21 cellular contexts compared by ENCODE assay signal in the genomic region with DNA sequence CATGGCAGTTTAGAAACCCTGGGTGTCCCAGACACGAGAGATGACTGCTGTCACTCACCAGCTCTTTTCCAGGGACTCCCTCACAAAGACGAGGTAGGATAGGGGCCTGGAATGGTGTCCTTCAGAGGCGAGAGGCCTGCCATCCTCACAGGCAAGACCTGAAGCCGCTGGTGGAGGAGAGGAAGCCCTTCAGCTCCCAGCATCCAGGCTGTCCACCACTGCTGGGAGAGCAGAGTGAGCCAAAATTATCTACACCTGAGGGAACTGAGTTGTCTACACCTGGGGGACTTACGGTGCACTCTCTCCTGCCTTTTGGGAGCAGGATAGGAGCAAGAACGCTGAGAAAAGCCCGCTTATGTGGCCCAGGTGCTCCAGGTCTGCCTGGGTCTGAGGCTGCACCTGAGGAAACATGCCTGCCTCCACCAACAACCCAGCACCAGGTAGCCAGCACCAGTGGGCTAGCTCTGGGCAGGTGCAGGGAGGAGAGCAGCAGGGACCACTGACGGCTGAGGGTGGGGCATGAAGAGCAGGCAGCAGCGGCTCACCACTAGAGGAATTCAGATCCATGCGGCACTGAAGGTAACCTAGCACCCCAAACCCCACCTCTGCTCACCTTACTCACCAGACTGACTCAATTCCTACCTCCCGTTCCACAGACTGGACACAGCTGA.
"Had no signal": no experiment of that assay in that cellular context is flagged by ENCODE, and none has a peak within 500 bp of the region (broad histone marks: within the 10 kb centered on the region; RNA-seq: fewer than 3 reads in every experiment).

No MANE protein-coding gene starts in this region.

- H3K4me1 ChIP-seq: ascending aorta, breast epithelium, heart left ventricle, prostate gland, stomach, testis, upper lobe of left lung had no signal

- H3K9me3 ChIP-seq: ascending aorta, breast epithelium, heart left ventricle, prostate gland, stomach, testis, upper lobe of left lung had no signal

- ATAC-seq: activated CD4-positive, CD25-positive, alpha-beta regulatory T cell treated with anti-CD3 and anti-CD28 coated beads, Interleukin-2, amount 50 U/mL, for 24 hours; effector memory CD8-positive, alpha-beta T cell; heart left ventricle; left ventricle myocardium superior; naive thymus-derived CD8-positive, alpha-beta T cell; right cardiac atrium had no signal

- H3K4me3 ChIP-seq: ascending aorta, breast epithelium, heart left ventricle, prostate gland, skin epidermis, stomach, testis, upper lobe of left lung had no signal

- H3K36me3 ChIP-seq: ascending aorta, breast epithelium, heart left ventricle, prostate gland, stomach, upper lobe of left lung had no signal

- DNase-seq: activated naive CD4-positive, alpha-beta T cell treated with anti-CD3 and anti-CD28 coated beads, Interleukin-2, amount 10 ng/mL, durations not matched to agents 7 days and 5 days; activated T-cell treated with anti-CD3 and anti-CD28 coated beads for 4 hours; dermis blood vessel endothelial cell; effector memory CD8-positive, alpha-beta T cell; foreskin melanocyte; heart left ventricle; kidney glomerular epithelial cell; left ventricle myocardium superior; naive thymus-derived CD8-positive, alpha-beta T cell; stimulated activated CD4-positive, alpha-beta T cell treated with anti-CD3 and anti-CD28 coated beads, Interleukin-4, amount 100 ng/mL, for 4 hours; stimulated activated CD8-positive, alpha-beta memory T cell treated with anti-CD3 and anti-CD28 coated beads, Interleukin-4, amount 100 ng/mL, for 48 hours; stomach; testis had no signal

- H3K27ac ChIP-seq: ascending aorta, breast epithelium, epithelial cell of prostate, heart left ventricle, prostate gland, stomach, testis, upper lobe of left lung had no signal

- H3K27me3 ChIP-seq: ascending aorta, breast epithelium, stomach, testis, upper lobe of left lung had no signal
